Comparison of ENCODE assay signal across 11 cellular contexts in the genomic region with DNA sequence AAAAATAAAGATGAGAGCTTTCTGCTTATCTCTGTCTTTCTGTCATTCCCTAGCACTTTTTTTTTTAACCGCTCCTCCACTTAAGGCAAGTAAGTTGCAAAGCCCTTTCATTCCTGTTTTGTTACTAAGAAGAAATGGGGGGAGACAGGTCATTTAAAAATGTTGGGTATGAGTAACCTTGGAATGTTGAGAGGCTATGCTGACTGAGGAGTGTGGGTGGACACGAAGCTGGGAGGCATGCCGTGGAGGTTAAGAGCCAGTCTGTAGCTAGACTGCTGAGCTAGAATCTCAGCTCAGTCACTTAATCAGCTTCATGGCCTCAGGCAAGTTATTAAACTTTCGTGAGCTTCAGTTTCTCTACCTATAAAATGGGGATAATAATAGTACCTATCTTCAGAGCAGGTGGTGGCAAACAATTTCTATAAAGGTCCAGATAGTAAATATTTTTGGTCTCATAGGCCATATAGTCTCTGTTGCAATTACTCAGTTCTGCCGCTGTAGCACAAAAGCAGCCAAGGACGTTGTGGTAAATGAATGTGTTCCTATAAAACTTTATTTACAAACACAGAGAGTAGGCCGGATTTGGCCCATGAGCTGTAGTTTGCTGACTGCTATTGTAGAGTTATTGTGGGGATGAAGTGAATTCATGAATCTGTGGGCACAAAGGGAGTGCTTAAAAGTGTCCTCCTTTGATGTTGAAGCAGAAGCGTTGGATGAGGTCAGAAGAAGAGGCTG.
DNase-seq lines count a peak whose midpoint lies in the region; TF ChIP-seq lines count a peak whose summit lies in the region.
"Had no signal": no experiment of that assay in that cellular context is flagged by ENCODE, and none has a peak within 500 bp of the region (broad histone marks: within the 10 kb centered on the region; RNA-seq: fewer than 3 reads in every experiment).

No MANE protein-coding gene starts in this region.

- TF ChIP-seq CTCF in AG04449 (IDR thresholded peaks at IDR 0.05; ENCODE audit: insufficient read depth, low read length, missing control alignments) (no peak), astrocyte of the cerebellum (IDR thresholded peaks at IDR 0.05; ENCODE audit: low read depth, low read length, missing control alignments) (no peak)

- CTCF ChIA-PET in AG04449 (lab: Yijun Ruan, JAX) = interaction anchor here (0.9 to 1.5 kb wide), 5 partner anchors 9 to 290 kb away, joined by 3 to 5 read pairs (median 3); no protein-coding TSS in a partner anchor

- POLR2A ChIA-PET in AG04449 (lab: Yijun Ruan, JAX) = interaction anchor here (1.2 to 1.6 kb wide), 3 partner anchors 14 to 109 kb away, joined by 4 to 10 read pairs (median 6); no protein-coding TSS in a partner anchor

- in situ Hi-C loops in astrocyte of the cerebellum (cut with HindIII; ENCODE audit: low sequenced_read_pairs) = no loop called here

- H3K4me3 ChIP-seq in AG04449 (ENCODE audit: low read depth, low read length) (no peak overlapping the region), astrocyte of the cerebellum (ENCODE audit: low read depth, low read length) (no peak overlapping the region)

- DNase-seq in AG04449 (ENCODE audit: low read depth, low spot score) (peak; percentile 93), HT1080 (ENCODE audit: low read depth) (peak; percentile 84), astrocyte of the cerebellum (ENCODE audit: low read depth) (peak; percentile 77), kidney glomerular epithelial cell (lab: John Stamatoyannopoulos, UW) (peak; percentile 95), cerebellar cortex (ENCODE audit: low spot score) (no peak), NCI-H146 treated with DMSO at 0.1 percent for 48 hours (lab: John Stamatoyannopoulos, UW; ENCODE audit: unreplicated experiment) (no peak)
- DNase-seq in stimulated activated CD4-positive, alpha-beta T cell treated with anti-CD3 and anti-CD28 coated beads, Interleukin-4, amount 100 ng/mL, for 1 hour = no peak
- DNase-seq in stimulated activated CD4-positive, alpha-beta T cell treated with anti-CD3 and anti-CD28 coated beads, Interleukin-12 subunit alpha, Interleukin-12 subunit beta, amount 100 ng/mL, for 4 hours = no peak
- DNase-seq: activated CD4-positive, alpha-beta T cell treated with anti-CD3 and anti-CD28 coated beads, Interleukin-2, amount 10 ng/mL, durations not matched to agents 7 days and 5 days; CD4-positive, alpha-beta memory T cell; NCI-H1436 treated with DMSO at 0.1 percent for 48 hours had no signal

Comparison
In these comparisons a context has a peak if more than half of its experiments do, and no peak if none do; other contexts are left out.
1. DNase-seq: peak in AG04449 (single experiment), HT1080 (single experiment), astrocyte of the cerebellum (single experiment) and kidney glomerular epithelial cell (single experiment); none in cerebellar cortex (single experiment), stimulated activated CD4-positive, alpha-beta T cell treated with anti-CD3 and anti-CD28 coated beads, Interleukin-4, amount 100 ng/mL, for 1 hour (single experiment), NCI-H146 treated with DMSO at 0.1 percent for 48 hours (single experiment) and stimulated activated CD4-positive, alpha-beta T cell treated with anti-CD3 and anti-CD28 coated beads, Interleukin-12 subunit alpha, Interleukin-12 subunit beta, amount 100 ng/mL, for 4 hours (single experiment).